Comparison of ENCODE assay signal across 1 cellular context in the genomic region with DNA sequence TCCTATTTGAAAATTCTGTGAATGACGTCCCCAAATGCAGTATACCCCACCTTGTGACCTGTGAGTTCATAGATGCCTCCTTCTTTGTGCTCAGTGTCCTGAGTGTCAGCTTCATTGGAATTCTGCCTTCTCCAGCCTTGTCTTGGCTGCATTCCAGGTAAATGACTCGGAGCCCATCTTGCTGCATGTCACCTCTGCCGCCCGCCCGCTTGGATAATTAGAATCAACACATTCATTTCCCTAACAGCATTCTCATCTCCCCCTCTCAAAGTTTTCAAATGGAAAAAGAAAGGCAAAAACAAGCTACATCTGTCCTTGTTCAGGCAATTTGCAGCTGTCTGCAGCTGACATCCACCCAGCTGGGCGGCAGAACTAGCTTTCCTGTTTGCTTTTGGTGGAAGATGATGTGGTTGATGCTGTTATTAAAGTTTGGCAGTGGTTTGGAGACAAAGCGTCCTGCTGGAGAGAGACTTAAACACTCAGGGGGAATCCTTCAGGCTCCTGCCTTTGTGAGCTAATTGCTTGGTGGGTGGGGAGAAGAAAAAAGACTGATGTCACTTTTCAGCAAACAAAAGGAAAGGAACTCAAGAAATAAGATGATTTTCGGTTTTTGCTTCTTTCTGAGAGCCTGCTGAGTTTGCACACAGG.
TF ChIP-seq lines count a peak whose summit lies in the region.

No MANE protein-coding gene starts in this region.

TF ChIP-seq in HEK293, 187 proteins besides CTCF, POLR2A, EP300 and RAD21 (continued from another document and continues in another):
- TF ChIP-seq, protein P1, sequence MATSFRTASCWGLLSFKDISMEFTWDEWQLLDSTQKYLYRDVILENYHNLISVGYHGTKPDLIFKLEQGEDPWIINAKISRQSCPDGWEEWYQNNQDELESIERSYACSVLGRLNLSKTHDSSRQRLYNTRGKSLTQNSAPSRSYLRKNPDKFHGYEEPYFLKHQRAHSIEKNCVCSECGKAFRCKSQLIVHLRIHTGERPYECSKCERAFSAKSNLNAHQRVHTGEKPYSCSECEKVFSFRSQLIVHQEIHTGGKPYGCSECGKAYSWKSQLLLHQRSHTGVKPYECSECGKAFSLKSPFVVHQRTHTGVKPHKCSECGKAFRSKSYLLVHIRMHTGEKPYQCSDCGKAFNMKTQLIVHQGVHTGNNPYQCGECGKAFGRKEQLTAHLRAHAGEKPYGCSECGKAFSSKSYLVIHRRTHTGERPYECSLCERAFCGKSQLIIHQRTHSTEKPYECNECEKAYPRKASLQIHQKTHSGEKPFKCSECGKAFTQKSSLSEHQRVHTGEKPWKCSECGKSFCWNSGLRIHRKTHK (tag by site-specific recombination; IDR thresholded peaks at IDR 0.05) = no peak
- TF ChIP-seq, protein P2, sequence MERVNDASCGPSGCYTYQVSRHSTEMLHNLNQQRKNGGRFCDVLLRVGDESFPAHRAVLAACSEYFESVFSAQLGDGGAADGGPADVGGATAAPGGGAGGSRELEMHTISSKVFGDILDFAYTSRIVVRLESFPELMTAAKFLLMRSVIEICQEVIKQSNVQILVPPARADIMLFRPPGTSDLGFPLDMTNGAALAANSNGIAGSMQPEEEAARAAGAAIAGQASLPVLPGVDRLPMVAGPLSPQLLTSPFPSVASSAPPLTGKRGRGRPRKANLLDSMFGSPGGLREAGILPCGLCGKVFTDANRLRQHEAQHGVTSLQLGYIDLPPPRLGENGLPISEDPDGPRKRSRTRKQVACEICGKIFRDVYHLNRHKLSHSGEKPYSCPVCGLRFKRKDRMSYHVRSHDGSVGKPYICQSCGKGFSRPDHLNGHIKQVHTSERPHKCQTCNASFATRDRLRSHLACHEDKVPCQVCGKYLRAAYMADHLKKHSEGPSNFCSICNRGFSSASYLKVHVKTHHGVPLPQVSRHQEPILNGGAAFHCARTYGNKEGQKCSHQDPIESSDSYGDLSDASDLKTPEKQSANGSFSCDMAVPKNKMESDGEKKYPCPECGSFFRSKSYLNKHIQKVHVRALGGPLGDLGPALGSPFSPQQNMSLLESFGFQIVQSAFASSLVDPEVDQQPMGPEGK (tag by site-specific recombination; IDR thresholded peaks at IDR 0.05) = 0 out of 2 replicates have a peak, but pooled peaks have one; percentile 11
- TF ChIP-seq ZNF324 (tag by site-specific recombination; IDR thresholded peaks at IDR 0.05) (no peak), ZNF138 (tag by site-specific recombination; IDR thresholded peaks at IDR 0.05; ENCODE audit: borderline replicate concordance) (no peak), ZNF146 (tag by site-specific recombination; IDR thresholded peaks at IDR 0.05) (no peak), ZNF239 (tag by site-specific recombination; IDR thresholded peaks at IDR 0.05) (no peak), ZNF311 (tag by site-specific recombination; IDR thresholded peaks at IDR 0.05; ENCODE audit: borderline replicate concordance) (no peak), SCRT2 (tag by site-specific recombination; IDR thresholded peaks at IDR 0.05) (0 out of 2 replicates have a peak, but pooled peaks have one; percentile 23), IKZF3 (tag by site-specific recombination; IDR thresholded peaks at IDR 0.05) (no peak), ZNF202 (tag by site-specific recombination; IDR thresholded peaks at IDR 0.05; ENCODE audit: borderline replicate concordance) (no peak), MEIS1 (CRISPR knock-in tag; IDR thresholded peaks at IDR 0.05; ENCODE audit: borderline replicate concordance) (no peak), ZNF776 (tag by site-specific recombination; IDR thresholded peaks at IDR 0.05; ENCODE audit: borderline replicate concordance) (no peak), ZNF76 (tag by site-specific recombination; IDR thresholded peaks at IDR 0.05; ENCODE audit: borderline replicate concordance, low read depth) (no peak), ZNF610 (tag by site-specific recombination; IDR thresholded peaks at IDR 0.05; ENCODE audit: borderline replicate concordance) (no peak), ZNF707 (tag by site-specific recombination; IDR thresholded peaks at IDR 0.05) (no peak), ZNF23 (tag by site-specific recombination; IDR thresholded peaks at IDR 0.05; ENCODE audit: borderline replicate concordance) (no peak), ZNF596 (tag by site-specific recombination; IDR thresholded peaks at IDR 0.05) (no peak), ZFP37 (tag by site-specific recombination; IDR thresholded peaks at IDR 0.05) (no peak), ZBTB21 (tag by site-specific recombination; IDR thresholded peaks at IDR 0.05) (peak; percentile 34), GFI1B (tag by site-specific recombination; IDR thresholded peaks at IDR 0.05) (no peak), ZNF426 (tag by site-specific recombination; IDR thresholded peaks at IDR 0.05) (no peak)
- TF ChIP-seq, protein P3, sequence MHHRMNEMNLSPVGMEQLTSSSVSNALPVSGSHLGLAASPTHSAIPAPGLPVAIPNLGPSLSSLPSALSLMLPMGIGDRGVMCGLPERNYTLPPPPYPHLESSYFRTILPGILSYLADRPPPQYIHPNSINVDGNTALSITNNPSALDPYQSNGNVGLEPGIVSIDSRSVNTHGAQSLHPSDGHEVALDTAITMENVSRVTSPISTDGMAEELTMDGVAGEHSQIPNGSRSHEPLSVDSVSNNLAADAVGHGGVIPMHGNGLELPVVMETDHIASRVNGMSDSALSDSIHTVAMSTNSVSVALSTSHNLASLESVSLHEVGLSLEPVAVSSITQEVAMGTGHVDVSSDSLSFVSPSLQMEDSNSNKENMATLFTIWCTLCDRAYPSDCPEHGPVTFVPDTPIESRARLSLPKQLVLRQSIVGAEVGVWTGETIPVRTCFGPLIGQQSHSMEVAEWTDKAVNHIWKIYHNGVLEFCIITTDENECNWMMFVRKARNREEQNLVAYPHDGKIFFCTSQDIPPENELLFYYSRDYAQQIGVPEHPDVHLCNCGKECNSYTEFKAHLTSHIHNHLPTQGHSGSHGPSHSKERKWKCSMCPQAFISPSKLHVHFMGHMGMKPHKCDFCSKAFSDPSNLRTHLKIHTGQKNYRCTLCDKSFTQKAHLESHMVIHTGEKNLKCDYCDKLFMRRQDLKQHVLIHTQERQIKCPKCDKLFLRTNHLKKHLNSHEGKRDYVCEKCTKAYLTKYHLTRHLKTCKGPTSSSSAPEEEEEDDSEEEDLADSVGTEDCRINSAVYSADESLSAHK (tag by site-specific recombination; IDR thresholded peaks at IDR 0.05) = no peak
- TF ChIP-seq, protein P4, sequence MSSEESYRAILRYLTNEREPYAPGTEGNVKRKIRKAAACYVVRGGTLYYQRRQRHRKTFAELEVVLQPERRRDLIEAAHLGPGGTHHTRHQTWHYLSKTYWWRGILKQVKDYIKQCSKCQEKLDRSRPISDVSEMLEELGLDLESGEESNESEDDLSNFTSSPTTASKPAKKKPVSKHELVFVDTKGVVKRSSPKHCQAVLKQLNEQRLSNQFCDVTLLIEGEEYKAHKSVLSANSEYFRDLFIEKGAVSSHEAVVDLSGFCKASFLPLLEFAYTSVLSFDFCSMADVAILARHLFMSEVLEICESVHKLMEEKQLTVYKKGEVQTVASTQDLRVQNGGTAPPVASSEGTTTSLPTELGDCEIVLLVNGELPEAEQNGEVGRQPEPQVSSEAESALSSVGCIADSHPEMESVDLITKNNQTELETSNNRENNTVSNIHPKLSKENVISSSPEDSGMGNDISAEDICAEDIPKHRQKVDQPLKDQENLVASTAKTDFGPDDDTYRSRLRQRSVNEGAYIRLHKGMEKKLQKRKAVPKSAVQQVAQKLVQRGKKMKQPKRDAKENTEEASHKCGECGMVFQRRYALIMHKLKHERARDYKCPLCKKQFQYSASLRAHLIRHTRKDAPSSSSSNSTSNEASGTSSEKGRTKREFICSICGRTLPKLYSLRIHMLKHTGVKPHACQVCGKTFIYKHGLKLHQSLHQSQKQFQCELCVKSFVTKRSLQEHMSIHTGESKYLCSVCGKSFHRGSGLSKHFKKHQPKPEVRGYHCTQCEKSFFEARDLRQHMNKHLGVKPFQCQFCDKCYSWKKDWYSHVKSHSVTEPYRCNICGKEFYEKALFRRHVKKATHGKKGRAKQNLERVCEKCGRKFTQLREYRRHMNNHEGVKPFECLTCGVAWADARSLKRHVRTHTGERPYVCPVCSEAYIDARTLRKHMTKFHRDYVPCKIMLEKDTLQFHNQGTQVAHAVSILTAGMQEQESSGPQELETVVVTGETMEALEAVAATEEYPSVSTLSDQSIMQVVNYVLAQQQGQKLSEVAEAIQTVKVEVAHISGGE (tag by site-specific recombination; conservative IDR thresholded peaks at IDR 0.05; ENCODE audit: low read depth) = no peak
- TF ChIP-seq, protein P5, sequence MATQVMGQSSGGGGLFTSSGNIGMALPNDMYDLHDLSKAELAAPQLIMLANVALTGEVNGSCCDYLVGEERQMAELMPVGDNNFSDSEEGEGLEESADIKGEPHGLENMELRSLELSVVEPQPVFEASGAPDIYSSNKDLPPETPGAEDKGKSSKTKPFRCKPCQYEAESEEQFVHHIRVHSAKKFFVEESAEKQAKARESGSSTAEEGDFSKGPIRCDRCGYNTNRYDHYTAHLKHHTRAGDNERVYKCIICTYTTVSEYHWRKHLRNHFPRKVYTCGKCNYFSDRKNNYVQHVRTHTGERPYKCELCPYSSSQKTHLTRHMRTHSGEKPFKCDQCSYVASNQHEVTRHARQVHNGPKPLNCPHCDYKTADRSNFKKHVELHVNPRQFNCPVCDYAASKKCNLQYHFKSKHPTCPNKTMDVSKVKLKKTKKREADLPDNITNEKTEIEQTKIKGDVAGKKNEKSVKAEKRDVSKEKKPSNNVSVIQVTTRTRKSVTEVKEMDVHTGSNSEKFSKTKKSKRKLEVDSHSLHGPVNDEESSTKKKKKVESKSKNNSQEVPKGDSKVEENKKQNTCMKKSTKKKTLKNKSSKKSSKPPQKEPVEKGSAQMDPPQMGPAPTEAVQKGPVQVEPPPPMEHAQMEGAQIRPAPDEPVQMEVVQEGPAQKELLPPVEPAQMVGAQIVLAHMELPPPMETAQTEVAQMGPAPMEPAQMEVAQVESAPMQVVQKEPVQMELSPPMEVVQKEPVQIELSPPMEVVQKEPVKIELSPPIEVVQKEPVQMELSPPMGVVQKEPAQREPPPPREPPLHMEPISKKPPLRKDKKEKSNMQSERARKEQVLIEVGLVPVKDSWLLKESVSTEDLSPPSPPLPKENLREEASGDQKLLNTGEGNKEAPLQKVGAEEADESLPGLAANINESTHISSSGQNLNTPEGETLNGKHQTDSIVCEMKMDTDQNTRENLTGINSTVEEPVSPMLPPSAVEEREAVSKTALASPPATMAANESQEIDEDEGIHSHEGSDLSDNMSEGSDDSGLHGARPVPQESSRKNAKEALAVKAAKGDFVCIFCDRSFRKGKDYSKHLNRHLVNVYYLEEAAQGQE (tag by site-specific recombination; IDR thresholded peaks at IDR 0.05) = no peak
- TF ChIP-seq, protein P6, sequence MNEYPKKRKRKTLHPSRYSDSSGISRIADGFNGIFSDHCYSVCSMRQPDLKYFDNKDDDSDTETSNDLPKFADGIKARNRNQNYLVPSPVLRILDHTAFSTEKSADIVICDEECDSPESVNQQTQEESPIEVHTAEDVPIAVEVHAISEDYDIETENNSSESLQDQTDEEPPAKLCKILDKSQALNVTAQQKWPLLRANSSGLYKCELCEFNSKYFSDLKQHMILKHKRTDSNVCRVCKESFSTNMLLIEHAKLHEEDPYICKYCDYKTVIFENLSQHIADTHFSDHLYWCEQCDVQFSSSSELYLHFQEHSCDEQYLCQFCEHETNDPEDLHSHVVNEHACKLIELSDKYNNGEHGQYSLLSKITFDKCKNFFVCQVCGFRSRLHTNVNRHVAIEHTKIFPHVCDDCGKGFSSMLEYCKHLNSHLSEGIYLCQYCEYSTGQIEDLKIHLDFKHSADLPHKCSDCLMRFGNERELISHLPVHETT (tag by site-specific recombination; IDR thresholded peaks at IDR 0.05) = no peak
- TF ChIP-seq, protein P7, sequence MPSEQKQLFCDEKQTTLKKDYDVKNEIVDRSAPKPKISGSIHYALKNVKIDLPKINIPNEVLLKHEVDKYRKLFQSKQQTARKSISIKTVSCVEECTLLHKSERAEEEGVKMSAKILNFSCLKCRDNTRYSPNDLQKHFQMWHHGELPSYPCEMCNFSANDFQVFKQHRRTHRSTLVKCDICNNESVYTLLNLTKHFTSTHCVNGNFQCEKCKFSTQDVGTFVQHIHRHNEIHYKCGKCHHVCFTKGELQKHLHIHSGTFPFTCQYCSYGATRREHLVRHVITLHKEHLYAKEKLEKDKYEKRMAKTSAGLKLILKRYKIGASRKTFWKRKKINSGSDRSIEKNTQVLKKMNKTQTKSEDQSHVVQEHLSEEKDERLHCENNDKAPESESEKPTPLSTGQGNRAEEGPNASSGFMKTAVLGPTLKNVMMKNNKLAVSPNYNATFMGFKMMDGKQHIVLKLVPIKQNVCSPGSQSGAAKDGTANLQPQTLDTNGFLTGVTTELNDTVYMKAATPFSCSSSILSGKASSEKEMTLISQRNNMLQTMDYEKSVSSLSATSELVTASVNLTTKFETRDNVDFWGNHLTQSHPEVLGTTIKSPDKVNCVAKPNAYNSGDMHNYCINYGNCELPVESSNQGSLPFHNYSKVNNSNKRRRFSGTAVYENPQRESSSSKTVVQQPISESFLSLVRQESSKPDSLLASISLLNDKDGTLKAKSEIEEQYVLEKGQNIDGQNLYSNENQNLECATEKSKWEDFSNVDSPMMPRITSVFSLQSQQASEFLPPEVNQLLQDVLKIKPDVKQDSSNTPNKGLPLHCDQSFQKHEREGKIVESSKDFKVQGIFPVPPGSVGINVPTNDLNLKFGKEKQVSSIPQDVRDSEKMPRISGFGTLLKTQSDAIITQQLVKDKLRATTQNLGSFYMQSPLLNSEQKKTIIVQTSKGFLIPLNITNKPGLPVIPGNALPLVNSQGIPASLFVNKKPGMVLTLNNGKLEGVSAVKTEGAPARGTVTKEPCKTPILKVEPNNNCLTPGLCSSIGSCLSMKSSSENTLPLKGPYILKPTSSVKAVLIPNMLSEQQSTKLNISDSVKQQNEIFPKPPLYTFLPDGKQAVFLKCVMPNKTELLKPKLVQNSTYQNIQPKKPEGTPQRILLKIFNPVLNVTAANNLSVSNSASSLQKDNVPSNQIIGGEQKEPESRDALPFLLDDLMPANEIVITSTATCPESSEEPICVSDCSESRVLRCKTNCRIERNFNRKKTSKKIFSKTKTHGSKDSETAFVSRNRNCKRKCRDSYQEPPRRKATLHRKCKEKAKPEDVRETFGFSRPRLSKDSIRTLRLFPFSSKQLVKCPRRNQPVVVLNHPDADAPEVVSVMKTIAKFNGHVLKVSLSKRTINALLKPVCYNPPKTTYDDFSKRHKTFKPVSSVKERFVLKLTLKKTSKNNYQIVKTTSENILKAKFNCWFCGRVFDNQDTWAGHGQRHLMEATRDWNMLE (tag by site-specific recombination; conservative IDR thresholded peaks at IDR 0.05; ENCODE audit: low read depth) = no peak; the same call in 1 of the 2 replicates
- TF ChIP-seq, protein P8, sequence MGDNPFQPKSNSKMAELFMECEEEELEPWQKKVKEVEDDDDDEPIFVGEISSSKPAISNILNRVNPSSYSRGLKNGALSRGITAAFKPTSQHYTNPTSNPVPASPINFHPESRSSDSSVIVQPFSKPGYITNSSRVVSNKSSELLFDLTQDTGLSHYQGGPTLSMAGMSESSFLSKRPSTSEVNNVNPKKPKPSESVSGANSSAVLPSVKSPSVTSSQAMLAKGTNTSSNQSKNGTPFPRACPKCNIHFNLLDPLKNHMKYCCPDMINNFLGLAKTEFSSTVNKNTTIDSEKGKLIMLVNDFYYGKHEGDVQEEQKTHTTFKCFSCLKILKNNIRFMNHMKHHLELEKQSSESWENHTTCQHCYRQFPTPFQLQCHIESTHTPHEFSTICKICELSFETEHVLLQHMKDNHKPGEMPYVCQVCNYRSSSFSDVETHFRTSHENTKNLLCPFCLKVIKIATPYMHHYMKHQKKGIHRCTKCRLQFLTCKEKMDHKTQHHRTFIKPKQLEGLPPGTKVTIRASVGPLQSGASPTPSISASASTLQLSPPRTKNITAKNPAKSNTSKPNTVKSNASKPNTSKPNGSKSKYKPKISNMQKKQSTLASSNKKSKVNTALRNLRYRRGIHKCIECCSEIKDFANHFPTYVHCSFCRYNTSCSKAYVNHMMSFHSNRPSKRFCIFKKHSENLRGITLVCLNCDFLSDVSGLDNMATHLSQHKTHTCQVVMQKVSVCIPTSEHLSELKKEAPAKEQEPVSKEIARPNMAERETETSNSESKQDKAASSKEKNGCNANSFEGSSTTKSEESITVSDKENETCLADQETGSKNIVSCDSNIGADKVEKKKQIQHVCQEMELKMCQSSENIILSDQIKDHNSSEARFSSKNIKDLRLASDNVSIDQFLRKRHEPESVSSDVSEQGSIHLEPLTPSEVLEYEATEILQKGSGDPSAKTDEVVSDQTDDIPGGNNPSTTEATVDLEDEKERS (tag by site-specific recombination; IDR thresholded peaks at IDR 0.05) = no peak
